19 cellular contexts compared by ENCODE assay signal in genomic region chr7:39085189-39085588, GRCh38.
DNase-seq lines count a peak whose midpoint lies in the region; ATAC-seq and TF ChIP-seq lines count a peak whose summit lies in the region.
"Had no signal": no experiment of that assay in that cellular context is flagged by ENCODE, and none has a peak within 500 bp of the region (broad histone marks: within the 10 kb centered on the region; RNA-seq: fewer than 3 reads in every experiment).

No MANE protein-coding gene starts in this region.

- peaks cover 45% of the 10 kb centered on the region for H3K4me1 ChIP-seq in iPS-18a (ENCODE audit: control insufficient read depth, low read depth, low read length)
- H3K4me1 ChIP-seq: body of pancreas, right lobe of liver had no signal

- DNase-seq in H7 (no peak), progenitor cell of endocrine pancreas (ENCODE audit: low spot score, unreplicated experiment) (no peak), NCI-H2081 treated with DMSO at 0.1 percent for 48 hours (lab: John Stamatoyannopoulos, UW) (no peak)
- DNase-seq in activated T-helper 2 cell treated with anti-CD3 and anti-CD28 coated beads, Interferon-gamma antibody, Interleukin-2, Interleukin-4, amounts not matched to agents 10 μg/mL and 5 μg/mL and 100 μg/mL, durations not matched to agents 14 hours and 24 hours and 36 hours (ENCODE audit: low spot score): no peak
- no peak for DNase-seq in activated naive CD4-positive, alpha-beta T cell (lab: John Stamatoyannopoulos, UW)
- DNase-seq: activated naive CD4-positive, alpha-beta T cell treated with anti-CD3 and anti-CD28 coated beads, Interleukin-2, amount 10 ng/mL, durations not matched to agents 7 days and 5 days; body of pancreas; Calu3; GDM1; Karpas-422; left colon; naive B cell; right lobe of liver; SIG-M5; stimulated activated CD4-positive, alpha-beta T cell treated with anti-CD3 and anti-CD28 coated beads, Interleukin-2, amount 100 ng/mL, for 48 hours had no signal

- TF ChIP-seq CTCF in brain (conservative IDR thresholded peaks at IDR 0.05): no peak
- no peak for TF ChIP-seq CTCF in progenitor cell of endocrine pancreas (IDR thresholded peaks at IDR 0.05; ENCODE audit: unreplicated experiment)

- H3K9ac ChIP-seq in iPS-18a (ENCODE audit: low read length): peak overlapping the region; percentile 1

- H3K27ac Mint-ChIP-seq in brain (peak overlapping the region in 3 of 5 experiments; percentile 10 to 33 (median 25)), progenitor cell of endocrine pancreas (peak overlapping the region; percentile 5)
- no peak overlapping the region for H3K27ac Mint-ChIP-seq in activated T-helper 2 cell treated with anti-CD3 and anti-CD28 coated beads, Interferon-gamma antibody, Interleukin-2, Interleukin-4, amounts not matched to agents 10 μg/mL and 5 μg/mL and 100 μg/mL, durations not matched to agents 14 hours and 24 hours and 36 hours
- H3K27ac Mint-ChIP-seq: activated naive CD4-positive, alpha-beta T cell treated with anti-CD3 and anti-CD28 coated beads, Interleukin-2, amount 10 ng/mL, durations not matched to agents 7 days and 5 days; naive B cell; T-helper 2 cell treated with Interferon-gamma antibody and Interleukin-4, amounts not matched to agents 5 μg/mL and 100 μg/mL, for 36 hours had no signal

- H3K27me3 ChIP-seq in H7 (ENCODE audit: control insufficient read depth, insufficient read depth, low read length) (no peaks in the 10 kb centered on the region), iPS-18a (ENCODE audit: control insufficient read depth, insufficient read depth, low read length) (no peaks in the 10 kb centered on the region)
- H3K27me3 ChIP-seq: body of pancreas, right lobe of liver had no signal

- intact Hi-C loops in activated T-helper 2 cell treated with anti-CD3 and anti-CD28 coated beads, Interferon-gamma antibody, Interleukin-2, Interleukin-4, amounts not matched to agents 10 μg/mL and 5 μg/mL and 100 μg/mL, durations not matched to agents 14 hours and 24 hours and 36 hours (cut with micrococcal nuclease): no loop called here

- H3K4me3 Mint-ChIP-seq in brain (peak overlapping the region; percentile 53 to 82 (median 80)), progenitor cell of endocrine pancreas (ENCODE audit: low read depth) (peak overlapping the region; percentile 35)
- H3K4me3 Mint-ChIP-seq in activated T-helper 2 cell treated with anti-CD3 and anti-CD28 coated beads, Interferon-gamma antibody, Interleukin-2, Interleukin-4, amounts not matched to agents 10 μg/mL and 5 μg/mL and 100 μg/mL, durations not matched to agents 14 hours and 24 hours and 36 hours (ENCODE audit: low read depth): no peak overlapping the region
- H3K4me3 Mint-ChIP-seq: activated naive CD4-positive, alpha-beta T cell treated with anti-CD3 and anti-CD28 coated beads, Interleukin-2, amount 10 ng/mL, durations not matched to agents 7 days and 5 days; T-helper 2 cell treated with Interferon-gamma antibody and Interleukin-4, amounts not matched to agents 5 μg/mL and 100 μg/mL, for 36 hours had no signal

- no peak for ATAC-seq in HG02870 (IDR thresholded peaks at IDR 0.05; ENCODE audit: unreplicated experiment)
- ATAC-seq: body of pancreas, left colon had no signal

- H3K36me3 ChIP-seq in H7 (replicated peaks; ENCODE audit: control insufficient read depth, insufficient read depth, low read length): no peaks in the 10 kb centered on the region
- H3K36me3 ChIP-seq in iPS-18a (ENCODE audit: control insufficient read depth, low read depth, low read length): no peaks in the 10 kb centered on the region
- H3K36me3 ChIP-seq: right lobe of liver had no signal

- H3K36me3 Mint-ChIP-seq in brain: no peaks in the 10 kb centered on the region
- H3K36me3 Mint-ChIP-seq in progenitor cell of endocrine pancreas (ENCODE audit: insufficient read depth): no peaks in the 10 kb centered on the region
- H3K36me3 Mint-ChIP-seq in activated T-helper 2 cell treated with anti-CD3 and anti-CD28 coated beads, Interferon-gamma antibody, Interleukin-2, Interleukin-4, amounts not matched to agents 10 μg/mL and 5 μg/mL and 100 μg/mL, durations not matched to agents 14 hours and 24 hours and 36 hours (ENCODE audit: low read depth): no peaks in the 10 kb centered on the region
- H3K36me3 Mint-ChIP-seq: activated naive CD4-positive, alpha-beta T cell treated with anti-CD3 and anti-CD28 coated beads, Interleukin-2, amount 10 ng/mL, durations not matched to agents 7 days and 5 days; naive B cell had no signal

- H3K4me1 Mint-ChIP-seq in brain: peaks cover 72% of the 10 kb centered on the region
- H3K4me1 Mint-ChIP-seq in progenitor cell of endocrine pancreas (ENCODE audit: low read depth): peaks cover 21% of the 10 kb centered on the region
- H3K4me1 Mint-ChIP-seq in activated T-helper 2 cell treated with anti-CD3 and anti-CD28 coated beads, Interferon-gamma antibody, Interleukin-2, Interleukin-4, amounts not matched to agents 10 μg/mL and 5 μg/mL and 100 μg/mL, durations not matched to agents 14 hours and 24 hours and 36 hours (ENCODE audit: low read depth): no peaks in the 10 kb centered on the region
- H3K4me1 Mint-ChIP-seq: activated naive CD4-positive, alpha-beta T cell treated with anti-CD3 and anti-CD28 coated beads, Interleukin-2, amount 10 ng/mL, durations not matched to agents 7 days and 5 days had no signal

- H3K27ac ChIP-seq in iPS-18a (ENCODE audit: low read length): no peak overlapping the region
- H3K27ac ChIP-seq: body of pancreas, right lobe of liver had no signal

- H3K4me3 ChIP-seq in H7 (ENCODE audit: insufficient read depth, low read depth, low read length) (peak overlapping the region; percentile 22; the same call in 1 of the 2 replicates), iPS-18a (ENCODE audit: low read length) (peak overlapping the region; percentile 57)
- H3K4me3 ChIP-seq: body of pancreas, right lobe of liver had no signal

- peaks cover 4% of the 10 kb centered on the region for H3K27me3 Mint-ChIP-seq in brain
- H3K27me3 Mint-ChIP-seq in progenitor cell of endocrine pancreas: peaks cover 11% of the 10 kb centered on the region
- H3K27me3 Mint-ChIP-seq in activated T-helper 2 cell treated with anti-CD3 and anti-CD28 coated beads, Interferon-gamma antibody, Interleukin-2, Interleukin-4, amounts not matched to agents 10 μg/mL and 5 μg/mL and 100 μg/mL, durations not matched to agents 14 hours and 24 hours and 36 hours (ENCODE audit: low read depth): peaks cover 10% of the 10 kb centered on the region

- H3K9me3 Mint-ChIP-seq in brain (no peaks in the 10 kb centered on the region), progenitor cell of endocrine pancreas (ENCODE audit: low read depth) (no peaks in the 10 kb centered on the region)
- H3K9me3 Mint-ChIP-seq in activated T-helper 2 cell treated with anti-CD3 and anti-CD28 coated beads, Interferon-gamma antibody, Interleukin-2, Interleukin-4, amounts not matched to agents 10 μg/mL and 5 μg/mL and 100 μg/mL, durations not matched to agents 14 hours and 24 hours and 36 hours: no peaks in the 10 kb centered on the region
- H3K9me3 Mint-ChIP-seq: activated naive CD4-positive, alpha-beta T cell treated with anti-CD3 and anti-CD28 coated beads, Interleukin-2, amount 10 ng/mL, durations not matched to agents 7 days and 5 days; naive B cell; T-helper 2 cell treated with Interferon-gamma antibody and Interleukin-4, amounts not matched to agents 5 μg/mL and 100 μg/mL, for 36 hours had no signal

- no peaks in the 10 kb centered on the region for H3K9me3 ChIP-seq in iPS-18a (ENCODE audit: control insufficient read depth, low read depth, low read length)
- H3K9me3 ChIP-seq: body of pancreas, right lobe of liver had no signal
